In the genomic region with DNA sequence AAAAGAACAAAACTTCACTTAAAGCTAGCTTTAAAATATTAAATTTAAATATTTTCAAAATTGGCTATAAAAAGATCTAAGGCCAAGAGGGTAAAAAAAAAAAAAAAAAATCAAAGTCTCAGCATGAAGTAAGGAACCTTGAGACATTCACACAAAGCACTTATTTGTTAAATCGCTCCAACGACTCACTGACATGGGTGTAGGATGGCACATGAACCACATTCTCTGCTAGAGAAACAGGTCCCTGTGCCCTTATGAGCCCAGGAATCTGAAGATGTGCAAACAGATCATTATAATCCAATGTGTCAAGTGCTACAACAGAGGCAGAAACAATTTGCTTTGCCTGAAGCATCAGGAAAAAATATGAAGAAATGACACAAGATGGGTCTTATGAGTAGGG, we compare ENCODE assay signal across 24 cellular contexts. TPM values are rescaled to one million over a fixed set of nuclear protein-coding genes. Genes with fewer than 3 reads are reported as not detected.
"Had no signal": no experiment of that assay in that cellular context is flagged by ENCODE, and none has a peak within 500 bp of the region (broad histone marks: within the 10 kb centered on the region; RNA-seq: fewer than 3 reads in every experiment).

No MANE protein-coding gene starts in this region.

- H3K4me3 ChIP-seq: body of pancreas, esophagus squamous epithelium, hepatocyte, neural progenitor cell, testis, transverse colon had no signal

- H3K27me3 ChIP-seq: body of pancreas, esophagus squamous epithelium, hepatocyte, neural progenitor cell, testis, transverse colon had no signal

- H3K27ac Mint-ChIP-seq: activated B cell treated with CpG ODN at 0.5 μM for 24 hours; activated CD8-positive, alpha-beta T cell treated with anti-CD3 and anti-CD28 coated beads, Interleukin-2, amount 10 ng/mL, durations not matched to agents 7 days and 5 days; activated T-cell treated with anti-CD3 and anti-CD28 coated beads, Interleukin-2, amount 50 U/mL, for 72 hours; neural progenitor cell had no signal

- H3K4me3 Mint-ChIP-seq: activated B cell treated with CpG ODN at 0.5 μM for 24 hours; activated CD8-positive, alpha-beta T cell treated with anti-CD3 and anti-CD28 coated beads, Interleukin-2, amount 10 ng/mL, durations not matched to agents 7 days and 5 days; activated naive CD8-positive, alpha-beta T cell; activated T-cell treated with anti-CD3 and anti-CD28 coated beads, Interleukin-2, amount 50 U/mL, for 72 hours; naive thymus-derived CD4-positive, alpha-beta T cell; neural progenitor cell had no signal

- H3K4me1 ChIP-seq: neural progenitor cell had no signal

- ATAC-seq: activated CD8-positive, alpha-beta T cell treated with anti-CD3 and anti-CD28 coated beads, Interleukin-2, amount 10 ng/mL, durations not matched to agents 7 days and 5 days; activated T-cell treated with anti-CD3 and anti-CD28 coated beads, Interleukin-2, amount 50 U/mL, for 72 hours; body of pancreas; left cardiac atrium; naive thymus-derived CD4-positive, alpha-beta T cell; right cardiac atrium; stimulated activated naive CD8-positive, alpha-beta T cell treated with anti-CD3 and anti-CD28 coated beads, Interleukin-15, Interleukin-2, amounts not matched to agents 100 U/mL and 50 U/mL, for 24 hours had no signal

- DNase-seq: activated B cell treated with CpG ODN at 0.5 μM for 24 hours; activated CD4-positive, alpha-beta T cell treated with anti-CD3 and anti-CD28 coated beads, Interleukin-2, amount 50 U/mL, for 1 hour; activated CD8-positive, alpha-beta T cell treated with anti-CD3 and anti-CD28 coated beads, Interleukin-2, amount 10 ng/mL, durations not matched to agents 7 days and 5 days; activated naive CD4-positive, alpha-beta T cell; activated T-cell treated with anti-CD3 and anti-CD28 coated beads for 4 hours; activated T-cell treated with anti-CD3 and anti-CD28 coated beads, Interleukin-2, amount 50 U/mL, for 72 hours; aorta; body of pancreas; cortex of kidney; esophagus squamous epithelium; islet precursor cell; left cardiac atrium; midbrain; naive thymus-derived CD4-positive, alpha-beta T cell; posterior cingulate gyrus; right cardiac atrium; stimulated activated naive CD8-positive, alpha-beta T cell treated with anti-CD3 and anti-CD28 coated beads, Interleukin-15, Interleukin-2, amounts not matched to agents 100 U/mL and 50 U/mL, for 24 hours; T-helper 2 cell; testis; transverse colon had no signal

- H3K9me3 Mint-ChIP-seq: activated B cell treated with CpG ODN at 0.5 μM for 24 hours; activated T-cell treated with anti-CD3 and anti-CD28 coated beads, Interleukin-2, amount 50 U/mL, for 72 hours; naive thymus-derived CD4-positive, alpha-beta T cell; neural progenitor cell had no signal

- H3K27me3 Mint-ChIP-seq: activated B cell treated with CpG ODN at 0.5 μM for 24 hours; activated naive CD8-positive, alpha-beta T cell; naive thymus-derived CD4-positive, alpha-beta T cell had no signal

- H3K27ac ChIP-seq: body of pancreas, epithelial cell of prostate, esophagus squamous epithelium, hepatocyte, neural progenitor cell, testis, transverse colon had no signal

- H3K9me3 ChIP-seq: body of pancreas, esophagus squamous epithelium, testis, transverse colon had no signal

RNA-seq across cellular contexts. Expression of gene MATN3, which starts 25.2 kb away (rescaled TPM):
- total RNA-seq: activated B cell treated with CpG ODN at 0.5 μM for 24 hours; activated CD8-positive, alpha-beta T cell treated with anti-CD3 and anti-CD28 coated beads, Interleukin-2, amount 10 ng/mL, durations not matched to agents 7 days and 5 days; activated T-cell treated with anti-CD3 and anti-CD28 coated beads, Interleukin-2, amount 50 U/mL, for 72 hours; body of pancreas; naive thymus-derived CD4-positive, alpha-beta T cell had no signal
- polyA plus RNA-seq: naive thymus-derived CD4-positive, alpha-beta T cell had no signal
